In the genomic region with DNA sequence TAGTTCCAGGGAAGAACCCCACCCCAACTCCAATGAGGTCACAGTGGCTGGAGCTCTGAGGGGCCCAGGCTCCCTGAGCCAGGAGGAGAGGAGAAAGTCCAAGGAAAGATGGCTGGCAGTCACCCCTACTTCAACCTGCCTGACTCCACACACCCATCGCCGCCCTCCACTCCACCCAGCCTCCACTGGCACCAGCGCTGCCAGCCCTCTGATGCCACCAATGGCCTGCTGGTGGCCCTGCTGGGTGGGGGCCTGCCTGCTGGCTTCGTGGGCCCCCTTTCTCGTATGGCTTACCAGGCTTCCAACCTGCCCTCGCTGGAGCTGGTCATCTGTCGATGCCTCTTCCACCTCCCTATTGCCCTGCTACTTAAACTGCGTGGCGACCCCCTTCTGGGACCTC, we compare ENCODE assay signal across 7 cellular contexts. TPM values are rescaled to one million over a fixed set of nuclear protein-coding genes. Genes with fewer than 3 reads are reported as not detected.
"Had no signal": no experiment of that assay in that cellular context is flagged by ENCODE, and none has a peak within 500 bp of the region (broad histone marks: within the 10 kb centered on the region; RNA-seq: fewer than 3 reads in every experiment).

A gene (plus strand): TSS at position 109 of the 400 bp plus-strand sequence. CDS start 0 bp downstream, at position 109.

RNA-seq across cellular contexts. Expression of the gene that starts here (rescaled TPM):
- total RNA-seq: K562, M059J, PC-3, Peyer's patch, Right ventricle myocardium superior, SJSA1 had no signal
- polyA plus RNA-seq: K562, SK-N-SH had no signal
